29 cellular contexts compared by ENCODE assay signal in the genomic region with DNA sequence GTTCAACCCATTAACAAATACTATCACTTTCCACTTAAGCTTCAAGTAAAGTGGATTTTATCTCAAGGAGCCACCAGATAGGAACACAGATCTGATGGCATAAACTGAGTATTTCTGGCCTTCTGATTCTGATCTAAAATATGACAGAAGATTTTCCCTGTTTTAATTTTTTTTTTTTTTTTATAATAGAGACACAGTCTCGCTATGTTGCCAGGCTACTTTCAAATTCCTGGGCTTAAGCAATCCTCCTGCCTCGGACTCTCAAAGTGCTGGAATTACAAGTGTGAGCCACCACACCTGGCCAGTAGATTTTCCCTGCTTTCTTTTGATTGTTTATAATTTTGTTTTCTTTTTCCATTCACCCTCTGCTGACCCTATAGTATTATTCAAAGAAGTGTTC.
"Had no signal": no experiment of that assay in that cellular context is flagged by ENCODE, and none has a peak within 500 bp of the region (broad histone marks: within the 10 kb centered on the region; RNA-seq: fewer than 3 reads in every experiment).

No MANE protein-coding gene starts in this region.

- H3K4me1 Mint-ChIP-seq: natural killer cell; nephron; neural progenitor cell; stimulated activated memory B cell treated with anti-CD40 and anti-IgM and Interleukin-4, amounts not matched to agents 10 μg/mL and 1 μg/mL and 100 μg/mL, for 72 hours; stimulated activated naive CD8-positive, alpha-beta T cell treated with anti-CD3 and anti-CD28 coated beads, Interleukin-15, amount 100 ng/mL, for 72 hours had no signal

- DNase-seq: naive thymus-derived CD4-positive, alpha-beta T cell; natural killer cell; occipital lobe; ovary; posterior cingulate gyrus; psoas muscle; right cardiac atrium; right lobe of liver; sigmoid colon; small intestine; stimulated activated CD4-positive, alpha-beta T cell treated with anti-CD3 and anti-CD28 coated beads, Interleukin-15, amount 100 ng/mL, for 24 hours; stimulated activated CD4-positive, alpha-beta T cell treated with anti-CD3 and anti-CD28 coated beads, Interleukin-2, amount 100 ng/mL, for 24 hours; stimulated activated CD4-positive, alpha-beta T cell treated with anti-CD3 and anti-CD28 coated beads, Interleukin-2, amount 100 ng/mL, for 48 hours; stimulated activated CD4-positive, alpha-beta T cell treated with anti-CD3 and anti-CD28 coated beads, Interleukin-4, amount 100 ng/mL, for 24 hours; stimulated activated naive CD4-positive, alpha-beta T cell; stimulated activated naive CD8-positive, alpha-beta T cell treated with anti-CD3 and anti-CD28 coated beads, Interleukin-15, amount 100 ng/mL, for 72 hours; stimulated activated naive CD8-positive, alpha-beta T cell treated with anti-CD3 and anti-CD28 coated beads, Interleukin-15, Interleukin-2, amounts not matched to agents 100 U/mL and 50 U/mL, for 24 hours; substantia nigra; testis; tibial artery; transverse colon; upper lobe of left lung had no signal

- H3K27me3 ChIP-seq: neural progenitor cell, ovary, right lobe of liver, sigmoid colon, suprapubic skin, testis, tibial artery, transverse colon, upper lobe of left lung, vagina had no signal

- ATAC-seq: naive thymus-derived CD4-positive, alpha-beta T cell; natural killer cell; psoas muscle; right cardiac atrium; right lobe of liver; stimulated activated memory B cell treated with anti-CD40 and anti-IgM and Interleukin-4, amounts not matched to agents 10 μg/mL and 1 μg/mL and 100 μg/mL, for 72 hours; stimulated activated naive CD8-positive, alpha-beta T cell treated with anti-CD3 and anti-CD28 coated beads, Interleukin-15, amount 100 ng/mL, for 72 hours; stimulated activated naive CD8-positive, alpha-beta T cell treated with anti-CD3 and anti-CD28 coated beads, Interleukin-15, Interleukin-2, amounts not matched to agents 100 U/mL and 50 U/mL, for 24 hours had no signal

- H2AFZ ChIP-seq: neural progenitor cell, parathyroid adenoma had no signal

- H3K36me3 Mint-ChIP-seq: natural killer cell had no signal

- H3K4me1 ChIP-seq: neural progenitor cell, parathyroid adenoma, psoas muscle, right lobe of liver, sigmoid colon, suprapubic skin, testis, tibial artery, transverse colon, upper lobe of left lung, vagina had no signal

- H3K27ac Mint-ChIP-seq: naive thymus-derived CD4-positive, alpha-beta T cell; natural killer cell; nephron; neural progenitor cell; progenitor cell of endocrine pancreas; stimulated activated memory B cell treated with anti-CD40 and anti-IgM and Interleukin-4, amounts not matched to agents 10 μg/mL and 1 μg/mL and 100 μg/mL, for 72 hours had no signal

- H3K4me3 ChIP-seq: neural progenitor cell, ovary, psoas muscle, right lobe of liver, sigmoid colon, suprapubic skin, testis, tibial artery, transverse colon, upper lobe of left lung, vagina had no signal

- H3K36me3 ChIP-seq: ovary had no signal

- H3K9ac ChIP-seq: neural progenitor cell, parathyroid adenoma had no signal

- H3K4me3 Mint-ChIP-seq: naive thymus-derived CD4-positive, alpha-beta T cell; natural killer cell; nephron; neural progenitor cell; stimulated activated memory B cell treated with anti-CD40 and anti-IgM and Interleukin-4, amounts not matched to agents 10 μg/mL and 1 μg/mL and 100 μg/mL, for 72 hours; stimulated activated naive CD8-positive, alpha-beta T cell treated with anti-CD3 and anti-CD28 coated beads, Interleukin-15, amount 100 ng/mL, for 72 hours had no signal

- H3K27ac ChIP-seq: neural progenitor cell, ovary, parathyroid adenoma, psoas muscle, right lobe of liver, sigmoid colon, suprapubic skin, testis, tibial artery, transverse colon, upper lobe of left lung, vagina had no signal

- H3K4me2 ChIP-seq: neural progenitor cell had no signal

- H3K9me3 Mint-ChIP-seq: naive thymus-derived CD4-positive, alpha-beta T cell; natural killer cell; nephron; neural progenitor cell; stimulated activated memory B cell treated with anti-CD40 and anti-IgM and Interleukin-4, amounts not matched to agents 10 μg/mL and 1 μg/mL and 100 μg/mL, for 72 hours; stimulated activated naive CD8-positive, alpha-beta T cell treated with anti-CD3 and anti-CD28 coated beads, Interleukin-15, amount 100 ng/mL, for 72 hours had no signal

- H3K9me3 ChIP-seq: ovary, psoas muscle, right lobe of liver, sigmoid colon, suprapubic skin, testis, tibial artery, transverse colon, upper lobe of left lung, vagina had no signal

- H3K27me3 Mint-ChIP-seq: naive thymus-derived CD4-positive, alpha-beta T cell; progenitor cell of endocrine pancreas; stimulated activated memory B cell treated with anti-CD40 and anti-IgM and Interleukin-4, amounts not matched to agents 10 μg/mL and 1 μg/mL and 100 μg/mL, for 72 hours; stimulated activated naive CD8-positive, alpha-beta T cell treated with anti-CD3 and anti-CD28 coated beads, Interleukin-15, amount 100 ng/mL, for 72 hours had no signal
